ENCODE assay signal across 8 cellular contexts in genomic region chr12:130872179-130873096, GRCh38. TPM values are rescaled to one million over a fixed set of nuclear protein-coding genes. Genes with fewer than 3 reads are reported as not detected.
DNase-seq lines count a peak whose midpoint lies in the region; ATAC-seq and TF ChIP-seq lines count a peak whose summit lies in the region.

No MANE protein-coding gene starts in this region.

- peaks cover 27% of the 10 kb centered on the region for H3K79me2 ChIP-seq in osteoblast (ENCODE audit: insufficient read depth, low read length)

- peak overlapping the region; percentile 28 for H2AFZ ChIP-seq in osteoblast (ENCODE audit: low read length)

- peak overlapping the region; percentile 98 for H3K4me3 Mint-ChIP-seq in activated naive CD4-positive, alpha-beta T cell treated with anti-CD3 and anti-CD28 coated beads for 36 hours

- peak overlapping the region; percentile 83 for H3K4me2 ChIP-seq in osteoblast (ENCODE audit: insufficient read depth, low read length)

- H3K27me3 ChIP-seq in NT2/D1 (ENCODE audit: insufficient read depth, insufficient read length), result no peaks in the 10 kb centered on the region
- H3K27me3 ChIP-seq in osteoblast (ENCODE audit: insufficient read depth, low read length), result no peaks in the 10 kb centered on the region

- no peaks in the 10 kb centered on the region for H3K9me3 Mint-ChIP-seq in activated naive CD4-positive, alpha-beta T cell treated with anti-CD3 and anti-CD28 coated beads for 36 hours

- H3K4me1 Mint-ChIP-seq in activated naive CD4-positive, alpha-beta T cell treated with anti-CD3 and anti-CD28 coated beads for 36 hours (ENCODE audit: low read depth), result peaks cover 68% of the 10 kb centered on the region

- H3K4me1 ChIP-seq in NT2/D1 (ENCODE audit: insufficient read depth, insufficient read length), result no peaks in the 10 kb centered on the region
- H3K4me1 ChIP-seq in osteoblast (ENCODE audit: insufficient read depth, low read length), result peaks cover 19% of the 10 kb centered on the region

- H3K36me3 Mint-ChIP-seq in activated naive CD4-positive, alpha-beta T cell treated with anti-CD3 and anti-CD28 coated beads for 36 hours (ENCODE audit: low read depth), result peaks cover 44% of the 10 kb centered on the region

- peak; percentile 20 for DNase-seq in NCI-H1092 treated with DMSO at 0.1 percent for 48 hours (lab: John Stamatoyannopoulos, UW)
- DNase-seq in NCI-H1092 (lab: John Stamatoyannopoulos, UW), result no peak
- DNase-seq in NT2/D1 (ENCODE audit: low read depth, low spot score), result no peak
- peak; percentile 58 for DNase-seq in activated naive CD4-positive, alpha-beta T cell treated with anti-CD3 and anti-CD28 coated beads for 36 hours
- peak; percentile 34 for DNase-seq in globus pallidus (ENCODE audit: low spot score)
- DNase-seq in osteoblast (ENCODE audit: insufficient read length, low spot score, missing footprints), result peak; percentile 93
- no peak for DNase-seq in DMS153 treated with DMSO at 0.1 percent for 48 hours (lab: John Stamatoyannopoulos, UW; ENCODE audit: unreplicated experiment)

- H3K9me3 ChIP-seq in NT2/D1 (ENCODE audit: insufficient read depth, low read length) (no peaks in the 10 kb centered on the region), osteoblast (ENCODE audit: low read depth, low read length) (no peaks in the 10 kb centered on the region)

- TF ChIP-seq CTCF in osteoblast (IDR thresholded peaks at IDR 0.05; ENCODE audit: extremely low read depth, low read depth, low read length), result no peak

- H3K36me3 ChIP-seq in NT2/D1 (ENCODE audit: insufficient read depth, insufficient read length, low read length), result peaks cover 50% of the 10 kb centered on the region
- H3K36me3 ChIP-seq in osteoblast (ENCODE audit: insufficient read depth, low read length), result peaks cover 47% of the 10 kb centered on the region

- CTCF ChIA-PET in activated naive CD4-positive, alpha-beta T cell treated with anti-CD3 and anti-CD28 coated beads for 36 hours (lab: Charles Lee), result no interaction called here

- H3K27ac ChIP-seq in osteoblast (ENCODE audit: low read depth, low read length), result peak overlapping the region; percentile 83

- H3K27ac Mint-ChIP-seq in activated naive CD4-positive, alpha-beta T cell treated with anti-CD3 and anti-CD28 coated beads for 36 hours, result peak overlapping the region; percentile 99

- intact Hi-C loops in activated naive CD4-positive, alpha-beta T cell treated with anti-CD3 and anti-CD28 coated beads for 36 hours (cut with micrococcal nuclease), result loop anchor here (5.0 kb wide), 3 partner anchors 110 to 1890 kb away; partner anchors contain the start of gene ANKLE2

- H3K27me3 Mint-ChIP-seq in activated naive CD4-positive, alpha-beta T cell treated with anti-CD3 and anti-CD28 coated beads for 36 hours (ENCODE audit: low read depth), result no peaks in the 10 kb centered on the region

- peak; percentile 23 for ATAC-seq in HG02610 (IDR thresholded peaks at IDR 0.05; ENCODE audit: unreplicated experiment)

- peaks cover 36% of the 10 kb centered on the region for H4K20me1 ChIP-seq in osteoblast (ENCODE audit: insufficient read depth, low read length)

- peak overlapping the region; percentile 92 for H3K4me3 ChIP-seq in NT2/D1 (ENCODE audit: insufficient read length, low read depth)
- H3K4me3 ChIP-seq in osteoblast (ENCODE audit: insufficient read depth, low read length), result peak overlapping the region; percentile 82

- H3K9ac ChIP-seq in NT2/D1 (ENCODE audit: insufficient read length, low read depth), result peak overlapping the region; percentile 97

RNA-seq across cellular contexts. Expression of gene RAN, which starts 0.6 kb away (rescaled TPM):
- total RNA-seq in activated naive CD4-positive, alpha-beta T cell treated with anti-CD3 and anti-CD28 coated beads for 36 hours, result 1,000 to 10,000 TPM; 2,370 to 2,418 TPM
- 355 and 436 TPM in 2 replicates for total RNA-seq in osteoblast

RNA-seq across cellular contexts. Expression of gene STX2, which starts 33.4 kb away (rescaled TPM):
- total RNA-seq in activated naive CD4-positive, alpha-beta T cell treated with anti-CD3 and anti-CD28 coated beads for 36 hours, result 10 to 100 TPM; 10.8 to 13.6 TPM
- 31.2 and 43.8 TPM in 2 replicates for total RNA-seq in osteoblast

Comparison
In these comparisons a context has a peak if more than half of its experiments do, and no peak if none do; other contexts are left out.
1. DNase-seq: peak in NCI-H1092 treated with DMSO at 0.1 percent for 48 hours (single experiment), activated naive CD4-positive, alpha-beta T cell treated with anti-CD3 and anti-CD28 coated beads for 36 hours (single experiment), globus pallidus (single experiment) and osteoblast (single experiment); none in NCI-H1092 (single experiment), NT2/D1 (single experiment) and DMS153 treated with DMSO at 0.1 percent for 48 hours (single experiment).